In genomic region chr6:137102851-137103492, GRCh38 we compare ENCODE assay signal across 10 cellular contexts. TPM values are rescaled to one million over a fixed set of nuclear protein-coding genes. Genes with fewer than 3 reads are reported as not detected.
DNase-seq lines count a peak whose midpoint lies in the region; ATAC-seq, FAIRE-seq and TF ChIP-seq lines count a peak whose summit lies in the region.
"Had no signal": no experiment of that assay in that cellular context is flagged by ENCODE, and none has a peak within 500 bp of the region (broad histone marks: within the 10 kb centered on the region; RNA-seq: fewer than 3 reads in every experiment).

No MANE protein-coding gene starts in this region.

- intact Hi-C loops in kidney (cut with DNase I) = no loop called here

- H3K36me3 ChIP-seq in kidney (ENCODE audit: control insufficient read depth in 1 of 2, insufficient read depth in 2 of 2, low read length in 2 of 2) = no peaks in the 10 kb centered on the region

- FAIRE-seq in kidney (lab: Jason Lieb, UNC) = no peak

- H3K4me1 ChIP-seq in kidney (ENCODE audit: control insufficient read depth in 1 of 2, insufficient read depth in 1 of 2, low read depth in 1 of 2, low read length in 2 of 2) = no peaks in the 10 kb centered on the region
- H3K4me1 ChIP-seq: parathyroid adenoma had no signal

- ATAC-seq in GM18511 (IDR thresholded peaks at IDR 0.05; ENCODE audit: unreplicated experiment) (peak; percentile 82), GM21381 (IDR thresholded peaks at IDR 0.05; ENCODE audit: unreplicated experiment) (peak; percentile 81), HG03354 (IDR thresholded peaks at IDR 0.05; ENCODE audit: poor library complexity, severe bottlenecking, unreplicated experiment) (peak; percentile 85)

- no peak overlapping the region for H3K4me3 ChIP-seq in kidney (ENCODE audit: low read length in 2 of 2)

- H3K9me3 ChIP-seq in kidney (ENCODE audit: control insufficient read depth in 1 of 2, low read length in 2 of 2) = no peaks in the 10 kb centered on the region

- peak overlapping the region; percentile 18 for H3K27ac ChIP-seq in epithelial cell of prostate
- H3K27ac ChIP-seq in kidney (ENCODE audit: low read depth in 2 of 2, low read length in 2 of 2) = no peak overlapping the region
- H3K27ac ChIP-seq: parathyroid adenoma had no signal

- DNase-seq in epithelial cell of prostate (ENCODE audit: low read depth, low spot score) = no peak
- DNase-seq in NCI-H128 (lab: John Stamatoyannopoulos, UW; ENCODE audit: unreplicated experiment) = no peak
- DNase-seq in NOMO-1 treated with DMSO at 0.1 percent for 48 hours (lab: John Stamatoyannopoulos, UW; ENCODE audit: unreplicated experiment) = no peak
- DNase-seq in kidney = no peak
- DNase-seq in GDM1 (lab: John Stamatoyannopoulos, UW) = no peak
- DNase-seq: NCI-H526 treated with DMSO at 0.1 percent for 48 hours had no signal

- no peak for TF ChIP-seq CTCF in kidney (IDR thresholded peaks at IDR 0.05; ENCODE audit: borderline replicate concordance, extremely low read depth, insufficient read depth)

- no peak overlapping the region for H3K9ac ChIP-seq in kidney (ENCODE audit: low read length in 2 of 2)
- H3K9ac ChIP-seq: parathyroid adenoma had no signal

RNA-seq across cellular contexts. Expression of gene IL20RA, which starts 58.2 kb away (rescaled TPM):
- 0.16 TPM for total RNA-seq in kidney
- polyA plus RNA-seq in kidney (ENCODE audit: insufficient read depth, low read depth, low replicate concordance) = 0.34 TPM
